ENCODE assay signal across 1 cellular context in genomic region chr10:24215603-24216002, GRCh38.
TF ChIP-seq lines count a peak whose summit lies in the region.

No MANE protein-coding gene starts in this region.

TF ChIP-seq in WTC11, 78 proteins besides CTCF, POLR2A, EP300 and RAD21 (continued from another document):
- TF ChIP-seq, protein P1, sequence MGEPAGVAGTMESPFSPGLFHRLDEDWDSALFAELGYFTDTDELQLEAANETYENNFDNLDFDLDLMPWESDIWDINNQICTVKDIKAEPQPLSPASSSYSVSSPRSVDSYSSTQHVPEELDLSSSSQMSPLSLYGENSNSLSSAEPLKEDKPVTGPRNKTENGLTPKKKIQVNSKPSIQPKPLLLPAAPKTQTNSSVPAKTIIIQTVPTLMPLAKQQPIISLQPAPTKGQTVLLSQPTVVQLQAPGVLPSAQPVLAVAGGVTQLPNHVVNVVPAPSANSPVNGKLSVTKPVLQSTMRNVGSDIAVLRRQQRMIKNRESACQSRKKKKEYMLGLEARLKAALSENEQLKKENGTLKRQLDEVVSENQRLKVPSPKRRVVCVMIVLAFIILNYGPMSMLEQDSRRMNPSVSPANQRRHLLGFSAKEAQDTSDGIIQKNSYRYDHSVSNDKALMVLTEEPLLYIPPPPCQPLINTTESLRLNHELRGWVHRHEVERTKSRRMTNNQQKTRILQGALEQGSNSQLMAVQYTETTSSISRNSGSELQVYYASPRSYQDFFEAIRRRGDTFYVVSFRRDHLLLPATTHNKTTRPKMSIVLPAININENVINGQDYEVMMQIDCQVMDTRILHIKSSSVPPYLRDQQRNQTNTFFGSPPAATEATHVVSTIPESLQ (CRISPR knock-in tag; IDR thresholded peaks at IDR 0.05) = no peak
- TF ChIP-seq, protein P2, sequence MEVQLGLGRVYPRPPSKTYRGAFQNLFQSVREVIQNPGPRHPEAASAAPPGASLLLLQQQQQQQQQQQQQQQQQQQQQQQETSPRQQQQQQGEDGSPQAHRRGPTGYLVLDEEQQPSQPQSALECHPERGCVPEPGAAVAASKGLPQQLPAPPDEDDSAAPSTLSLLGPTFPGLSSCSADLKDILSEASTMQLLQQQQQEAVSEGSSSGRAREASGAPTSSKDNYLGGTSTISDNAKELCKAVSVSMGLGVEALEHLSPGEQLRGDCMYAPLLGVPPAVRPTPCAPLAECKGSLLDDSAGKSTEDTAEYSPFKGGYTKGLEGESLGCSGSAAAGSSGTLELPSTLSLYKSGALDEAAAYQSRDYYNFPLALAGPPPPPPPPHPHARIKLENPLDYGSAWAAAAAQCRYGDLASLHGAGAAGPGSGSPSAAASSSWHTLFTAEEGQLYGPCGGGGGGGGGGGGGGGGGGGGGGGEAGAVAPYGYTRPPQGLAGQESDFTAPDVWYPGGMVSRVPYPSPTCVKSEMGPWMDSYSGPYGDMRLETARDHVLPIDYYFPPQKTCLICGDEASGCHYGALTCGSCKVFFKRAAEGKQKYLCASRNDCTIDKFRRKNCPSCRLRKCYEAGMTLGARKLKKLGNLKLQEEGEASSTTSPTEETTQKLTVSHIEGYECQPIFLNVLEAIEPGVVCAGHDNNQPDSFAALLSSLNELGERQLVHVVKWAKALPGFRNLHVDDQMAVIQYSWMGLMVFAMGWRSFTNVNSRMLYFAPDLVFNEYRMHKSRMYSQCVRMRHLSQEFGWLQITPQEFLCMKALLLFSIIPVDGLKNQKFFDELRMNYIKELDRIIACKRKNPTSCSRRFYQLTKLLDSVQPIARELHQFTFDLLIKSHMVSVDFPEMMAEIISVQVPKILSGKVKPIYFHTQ (CRISPR knock-in tag; IDR thresholded peaks at IDR 0.05) = no peak
